Comparison of ENCODE assay signal across 2 cellular contexts in genomic region chr2:219519526-219519916, GRCh38.
TF ChIP-seq lines count a peak whose summit lies in the region.

No MANE protein-coding gene starts in this region.

TF ChIP-seq in HCT116, 20 proteins besides CTCF, POLR2A, EP300 and RAD21:
- TF ChIP-seq, protein P1, sequence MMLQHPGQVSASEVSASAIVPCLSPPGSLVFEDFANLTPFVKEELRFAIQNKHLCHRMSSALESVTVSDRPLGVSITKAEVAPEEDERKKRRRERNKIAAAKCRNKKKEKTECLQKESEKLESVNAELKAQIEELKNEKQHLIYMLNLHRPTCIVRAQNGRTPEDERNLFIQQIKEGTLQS (IDR thresholded peaks at IDR 0.05): no peak
- TF ChIP-seq, protein P2, sequence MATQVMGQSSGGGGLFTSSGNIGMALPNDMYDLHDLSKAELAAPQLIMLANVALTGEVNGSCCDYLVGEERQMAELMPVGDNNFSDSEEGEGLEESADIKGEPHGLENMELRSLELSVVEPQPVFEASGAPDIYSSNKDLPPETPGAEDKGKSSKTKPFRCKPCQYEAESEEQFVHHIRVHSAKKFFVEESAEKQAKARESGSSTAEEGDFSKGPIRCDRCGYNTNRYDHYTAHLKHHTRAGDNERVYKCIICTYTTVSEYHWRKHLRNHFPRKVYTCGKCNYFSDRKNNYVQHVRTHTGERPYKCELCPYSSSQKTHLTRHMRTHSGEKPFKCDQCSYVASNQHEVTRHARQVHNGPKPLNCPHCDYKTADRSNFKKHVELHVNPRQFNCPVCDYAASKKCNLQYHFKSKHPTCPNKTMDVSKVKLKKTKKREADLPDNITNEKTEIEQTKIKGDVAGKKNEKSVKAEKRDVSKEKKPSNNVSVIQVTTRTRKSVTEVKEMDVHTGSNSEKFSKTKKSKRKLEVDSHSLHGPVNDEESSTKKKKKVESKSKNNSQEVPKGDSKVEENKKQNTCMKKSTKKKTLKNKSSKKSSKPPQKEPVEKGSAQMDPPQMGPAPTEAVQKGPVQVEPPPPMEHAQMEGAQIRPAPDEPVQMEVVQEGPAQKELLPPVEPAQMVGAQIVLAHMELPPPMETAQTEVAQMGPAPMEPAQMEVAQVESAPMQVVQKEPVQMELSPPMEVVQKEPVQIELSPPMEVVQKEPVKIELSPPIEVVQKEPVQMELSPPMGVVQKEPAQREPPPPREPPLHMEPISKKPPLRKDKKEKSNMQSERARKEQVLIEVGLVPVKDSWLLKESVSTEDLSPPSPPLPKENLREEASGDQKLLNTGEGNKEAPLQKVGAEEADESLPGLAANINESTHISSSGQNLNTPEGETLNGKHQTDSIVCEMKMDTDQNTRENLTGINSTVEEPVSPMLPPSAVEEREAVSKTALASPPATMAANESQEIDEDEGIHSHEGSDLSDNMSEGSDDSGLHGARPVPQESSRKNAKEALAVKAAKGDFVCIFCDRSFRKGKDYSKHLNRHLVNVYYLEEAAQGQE (IDR thresholded peaks at IDR 0.05; ENCODE audit: low read depth): no peak
- TF ChIP-seq ZFX (IDR thresholded peaks at IDR 0.05) (no peak), EGR1 (IDR thresholded peaks at IDR 0.05; ENCODE audit: low read depth) (no peak), MAX (IDR thresholded peaks at IDR 0.05) (no peak), SP1 (IDR thresholded peaks at IDR 0.05; ENCODE audit: low read depth) (no peak), ELF1 (IDR thresholded peaks at IDR 0.05; ENCODE audit: borderline replicate concordance, low read depth) (no peak), SRF (IDR thresholded peaks at IDR 0.05; ENCODE audit: low read depth) (no peak), TCF7L2 (IDR thresholded peaks at IDR 0.05; ENCODE audit: borderline replicate concordance, extremely low read depth, insufficient read depth, insufficient read length) (no peak), EZH2phosphoT487 (IDR thresholded peaks at IDR 0.05; ENCODE audit: borderline replicate concordance) (no peak), POLR2AphosphoS5 (IDR thresholded peaks at IDR 0.05; ENCODE audit: low read depth, low read length) (no peak), EZH2 (IDR thresholded peaks at IDR 0.05) (no peak), JUND (IDR thresholded peaks at IDR 0.05) (no peak), ZNF274 (IDR thresholded peaks at IDR 0.05; ENCODE audit: low read depth, low read length) (no peak), CEBPB (IDR thresholded peaks at IDR 0.05; ENCODE audit: low read depth) (no peak), SIN3A (IDR thresholded peaks at IDR 0.05; ENCODE audit: low read depth) (no peak), CBX3 (IDR thresholded peaks at IDR 0.05; ENCODE audit: low read depth) (no peak)
- TF ChIP-seq, protein P3, sequence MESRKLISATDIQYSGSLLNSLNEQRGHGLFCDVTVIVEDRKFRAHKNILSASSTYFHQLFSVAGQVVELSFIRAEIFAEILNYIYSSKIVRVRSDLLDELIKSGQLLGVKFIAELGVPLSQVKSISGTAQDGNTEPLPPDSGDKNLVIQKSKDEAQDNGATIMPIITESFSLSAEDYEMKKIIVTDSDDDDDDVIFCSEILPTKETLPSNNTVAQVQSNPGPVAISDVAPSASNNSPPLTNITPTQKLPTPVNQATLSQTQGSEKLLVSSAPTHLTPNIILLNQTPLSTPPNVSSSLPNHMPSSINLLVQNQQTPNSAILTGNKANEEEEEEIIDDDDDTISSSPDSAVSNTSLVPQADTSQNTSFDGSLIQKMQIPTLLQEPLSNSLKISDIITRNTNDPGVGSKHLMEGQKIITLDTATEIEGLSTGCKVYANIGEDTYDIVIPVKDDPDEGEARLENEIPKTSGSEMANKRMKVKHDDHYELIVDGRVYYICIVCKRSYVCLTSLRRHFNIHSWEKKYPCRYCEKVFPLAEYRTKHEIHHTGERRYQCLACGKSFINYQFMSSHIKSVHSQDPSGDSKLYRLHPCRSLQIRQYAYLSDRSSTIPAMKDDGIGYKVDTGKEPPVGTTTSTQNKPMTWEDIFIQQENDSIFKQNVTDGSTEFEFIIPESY (IDR thresholded peaks at IDR 0.05; ENCODE audit: extremely low read depth, insufficient replicate concordance, low read length): no peak
TF ChIP-seq in HCT116: peak in this region for 0.

TF ChIP-seq in K562, 482 proteins besides CTCF, POLR2A, EP300 and RAD21:
- TF ChIP-seq, protein P4, sequence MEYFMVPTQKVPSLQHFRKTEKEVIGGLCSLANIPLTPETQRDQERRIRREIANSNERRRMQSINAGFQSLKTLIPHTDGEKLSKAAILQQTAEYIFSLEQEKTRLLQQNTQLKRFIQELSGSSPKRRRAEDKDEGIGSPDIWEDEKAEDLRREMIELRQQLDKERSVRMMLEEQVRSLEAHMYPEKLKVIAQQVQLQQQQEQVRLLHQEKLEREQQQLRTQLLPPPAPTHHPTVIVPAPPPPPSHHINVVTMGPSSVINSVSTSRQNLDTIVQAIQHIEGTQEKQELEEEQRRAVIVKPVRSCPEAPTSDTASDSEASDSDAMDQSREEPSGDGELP (CRISPR knock-in tag; IDR thresholded peaks at IDR 0.05; ENCODE audit: borderline replicate concordance): 0 out of 2 replicates have a peak, but pooled peaks have one; percentile 1
- TF ChIP-seq TAF9B (IDR thresholded peaks at IDR 0.05; ENCODE audit: partially characterized antibody): no peak
- TF ChIP-seq MAX (CRISPR knock-in tag; IDR thresholded peaks at IDR 0.05): peak; percentile 31; the same call in 1 of the 2 replicates
- TF ChIP-seq ZKSCAN1 (IDR thresholded peaks at IDR 0.05; ENCODE audit: low read depth, low read length): no peak
- TF ChIP-seq MTA2 (IDR thresholded peaks at IDR 0.05; ENCODE audit: low read depth): no peak
- no peak for TF ChIP-seq MCM5 (IDR thresholded peaks at IDR 0.05; ENCODE audit: low read depth)
- TF ChIP-seq ESRRA (IDR thresholded peaks at IDR 0.05; ENCODE audit: borderline replicate concordance, low read depth): no peak
